Comparison of ENCODE assay signal across 1 cellular context in the genomic region with DNA sequence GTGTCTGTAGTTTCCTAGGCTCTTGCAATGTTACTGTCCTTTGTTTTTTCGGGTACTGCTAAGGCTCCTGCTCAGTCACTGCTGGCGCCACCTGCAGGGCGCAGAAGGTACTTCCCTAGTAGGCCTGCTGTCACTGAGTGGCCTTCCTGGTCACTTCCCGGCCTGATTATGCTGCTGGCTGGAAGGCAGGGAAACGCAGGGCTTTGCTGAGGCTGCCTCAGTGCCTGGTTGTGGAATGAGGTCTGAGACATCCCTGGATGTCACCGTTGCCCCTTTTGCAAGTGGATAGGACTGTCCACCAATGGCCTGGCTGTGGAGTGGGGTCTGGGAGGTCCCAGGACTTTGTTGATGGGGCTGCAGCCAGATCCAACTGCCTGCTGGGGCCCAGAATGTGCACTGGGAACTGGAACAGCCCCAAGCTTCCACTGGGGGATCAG.
TF ChIP-seq lines count a peak whose summit lies in the region.

No MANE protein-coding gene starts in this region.

TF ChIP-seq in GM23338, 12 proteins besides CTCF, POLR2A, EP300 and RAD21 (continued from another document):
- TF ChIP-seq, protein P1, sequence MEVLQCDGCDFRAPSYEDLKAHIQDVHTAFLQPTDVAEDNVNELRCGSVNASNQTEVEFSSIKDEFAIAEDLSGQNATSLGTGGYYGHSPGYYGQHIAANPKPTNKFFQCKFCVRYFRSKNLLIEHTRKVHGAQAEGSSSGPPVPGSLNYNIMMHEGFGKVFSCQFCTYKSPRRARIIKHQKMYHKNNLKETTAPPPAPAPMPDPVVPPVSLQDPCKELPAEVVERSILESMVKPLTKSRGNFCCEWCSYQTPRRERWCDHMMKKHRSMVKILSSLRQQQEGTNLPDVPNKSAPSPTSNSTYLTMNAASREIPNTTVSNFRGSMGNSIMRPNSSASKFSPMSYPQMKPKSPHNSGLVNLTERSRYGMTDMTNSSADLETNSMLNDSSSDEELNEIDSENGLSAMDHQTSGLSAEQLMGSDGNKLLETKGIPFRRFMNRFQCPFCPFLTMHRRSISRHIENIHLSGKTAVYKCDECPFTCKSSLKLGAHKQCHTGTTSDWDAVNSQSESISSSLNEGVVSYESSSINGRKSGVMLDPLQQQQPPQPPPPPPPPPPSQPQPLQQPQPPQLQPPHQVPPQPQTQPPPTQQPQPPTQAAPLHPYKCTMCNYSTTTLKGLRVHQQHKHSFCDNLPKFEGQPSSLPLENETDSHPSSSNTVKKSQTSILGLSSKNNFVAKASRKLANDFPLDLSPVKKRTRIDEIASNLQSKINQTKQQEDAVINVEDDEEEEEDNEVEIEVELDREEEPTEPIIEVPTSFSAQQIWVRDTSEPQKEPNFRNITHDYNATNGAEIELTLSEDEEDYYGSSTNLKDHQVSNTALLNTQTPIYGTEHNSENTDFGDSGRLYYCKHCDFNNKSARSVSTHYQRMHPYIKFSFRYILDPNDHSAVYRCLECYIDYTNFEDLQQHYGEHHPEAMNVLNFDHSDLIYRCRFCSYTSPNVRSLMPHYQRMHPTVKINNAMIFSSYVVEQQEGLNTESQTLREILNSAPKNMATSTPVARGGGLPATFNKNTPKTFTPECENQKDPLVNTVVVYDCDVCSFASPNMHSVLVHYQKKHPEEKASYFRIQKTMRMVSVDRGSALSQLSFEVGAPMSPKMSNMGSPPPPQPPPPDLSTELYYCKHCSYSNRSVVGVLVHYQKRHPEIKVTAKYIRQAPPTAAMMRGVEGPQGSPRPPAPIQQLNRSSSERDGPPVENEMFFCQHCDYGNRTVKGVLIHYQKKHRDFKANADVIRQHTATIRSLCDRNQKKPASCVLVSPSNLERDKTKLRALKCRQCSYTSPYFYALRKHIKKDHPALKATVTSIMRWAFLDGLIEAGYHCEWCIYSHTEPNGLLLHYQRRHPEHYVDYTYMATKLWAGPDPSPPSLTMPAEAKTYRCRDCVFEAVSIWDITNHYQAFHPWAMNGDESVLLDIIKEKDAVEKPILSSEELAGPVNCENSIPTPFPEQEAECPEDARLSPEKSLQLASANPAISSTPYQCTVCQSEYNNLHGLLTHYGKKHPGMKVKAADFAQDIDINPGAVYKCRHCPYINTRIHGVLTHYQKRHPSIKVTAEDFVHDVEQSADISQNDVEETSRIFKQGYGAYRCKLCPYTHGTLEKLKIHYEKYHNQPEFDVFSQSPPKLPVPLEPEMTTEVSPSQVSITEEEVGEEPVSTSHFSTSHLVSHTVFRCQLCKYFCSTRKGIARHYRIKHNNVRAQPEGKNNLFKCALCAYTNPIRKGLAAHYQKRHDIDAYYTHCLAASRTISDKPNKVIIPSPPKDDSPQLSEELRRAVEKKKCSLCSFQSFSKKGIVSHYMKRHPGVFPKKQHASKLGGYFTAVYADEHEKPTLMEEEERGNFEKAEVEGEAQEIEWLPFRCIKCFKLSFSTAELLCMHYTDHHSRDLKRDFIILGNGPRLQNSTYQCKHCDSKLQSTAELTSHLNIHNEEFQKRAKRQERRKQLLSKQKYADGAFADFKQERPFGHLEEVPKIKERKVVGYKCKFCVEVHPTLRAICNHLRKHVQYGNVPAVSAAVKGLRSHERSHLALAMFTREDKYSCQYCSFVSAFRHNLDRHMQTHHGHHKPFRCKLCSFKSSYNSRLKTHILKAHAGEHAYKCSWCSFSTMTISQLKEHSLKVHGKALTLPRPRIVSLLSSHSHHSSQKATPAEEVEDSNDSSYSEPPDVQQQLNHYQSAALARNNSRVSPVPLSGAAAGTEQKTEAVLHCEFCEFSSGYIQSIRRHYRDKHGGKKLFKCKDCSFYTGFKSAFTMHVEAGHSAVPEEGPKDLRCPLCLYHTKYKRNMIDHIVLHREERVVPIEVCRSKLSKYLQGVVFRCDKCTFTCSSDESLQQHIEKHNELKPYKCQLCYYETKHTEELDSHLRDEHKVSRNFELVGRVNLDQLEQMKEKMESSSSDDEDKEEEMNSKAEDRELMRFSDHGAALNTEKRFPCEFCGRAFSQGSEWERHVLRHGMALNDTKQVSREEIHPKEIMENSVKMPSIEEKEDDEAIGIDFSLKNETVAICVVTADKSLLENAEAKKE (CRISPR knock-in tag; IDR thresholded peaks at IDR 0.05), result no peak
- TF ChIP-seq EZH2 (IDR thresholded peaks at IDR 0.05; ENCODE audit: low read depth, unreplicated experiment) (no peak), EZH2phosphoT487 (IDR thresholded peaks at IDR 0.05; ENCODE audit: unreplicated experiment) (no peak), ETS1 (IDR thresholded peaks at IDR 0.05) (no peak), CREB1 (CRISPR knock-in tag; IDR thresholded peaks at IDR 0.05; ENCODE audit: low read depth) (no peak), REST (IDR thresholded peaks at IDR 0.05; ENCODE audit: unreplicated experiment) (no peak), JUNB (IDR thresholded peaks at IDR 0.05; ENCODE audit: unreplicated experiment) (no peak)
